In genomic region chr6:143187173-143187908, GRCh38 we compare ENCODE assay signal across 16 cellular contexts.
A peak's percentile ranks its signal among the peaks of the same experiment; 100 is the strongest.
DNase-seq lines count a peak whose midpoint lies in the region; ATAC-seq and TF ChIP-seq lines count a peak whose summit lies in the region.
"Had no signal": no experiment of that assay in that cellular context is flagged by ENCODE, and none has a peak within 500 bp of the region (broad histone marks: within the 10 kb centered on the region; RNA-seq: fewer than 3 reads in every experiment).

No MANE protein-coding gene starts in this region.

- H3K27ac Mint-ChIP-seq in activated CD8-positive, alpha-beta memory T cell treated with anti-CD3 and anti-CD28 coated beads, Interleukin-2, amount 10 ng/mL, durations not matched to agents 7 days and 5 days, result no peak overlapping the region
- H3K27ac Mint-ChIP-seq in stimulated activated memory B cell treated with anti-CD40 and anti-IgM and Interleukin-4, amounts not matched to agents 10 μg/mL and 1 μg/mL and 100 μg/mL, for 72 hours, result no peak overlapping the region

- no peak for ATAC-seq in activated CD8-positive, alpha-beta memory T cell treated with anti-CD3 and anti-CD28 coated beads, Interleukin-2, amount 10 ng/mL, durations not matched to agents 7 days and 5 days
- no peak for ATAC-seq in stimulated activated memory B cell treated with anti-CD40 and anti-IgM and Interleukin-4, amounts not matched to agents 10 μg/mL and 1 μg/mL and 100 μg/mL, for 72 hours
- no peak for ATAC-seq in GM21526 (IDR thresholded peaks at IDR 0.05; ENCODE audit: low FRiP score, unreplicated experiment)

- H3K4me3 Mint-ChIP-seq in activated CD8-positive, alpha-beta memory T cell treated with anti-CD3 and anti-CD28 coated beads, Interleukin-2, amount 10 ng/mL, durations not matched to agents 7 days and 5 days, result no peak overlapping the region
- no peak overlapping the region for H3K4me3 Mint-ChIP-seq in stimulated activated memory B cell treated with anti-CD40 and anti-IgM and Interleukin-4, amounts not matched to agents 10 μg/mL and 1 μg/mL and 100 μg/mL, for 72 hours

- H3K4me1 Mint-ChIP-seq in activated CD8-positive, alpha-beta memory T cell treated with anti-CD3 and anti-CD28 coated beads, Interleukin-2, amount 10 ng/mL, durations not matched to agents 7 days and 5 days, result no peaks in the 10 kb centered on the region
- no peaks in the 10 kb centered on the region for H3K4me1 Mint-ChIP-seq in stimulated activated memory B cell treated with anti-CD40 and anti-IgM and Interleukin-4, amounts not matched to agents 10 μg/mL and 1 μg/mL and 100 μg/mL, for 72 hours

- CTCF ChIA-PET in activated CD8-positive, alpha-beta memory T cell treated with anti-CD3 and anti-CD28 coated beads, Interleukin-2, amount 10 ng/mL, durations not matched to agents 7 days and 5 days (lab: Charles Lee), result interaction anchor here (0.9 kb wide), 1 partner anchor 10 kb away, joined by 3 read pairs; no protein-coding TSS in a partner anchor

- no peak overlapping the region for H3K4me3 ChIP-seq in AG09309 (ENCODE audit: control insufficient read depth, low read depth, low read length)
- H3K4me3 ChIP-seq in choroid plexus epithelial cell (ENCODE audit: low read depth, low read length), result no peak overlapping the region
- H3K4me3 ChIP-seq: PC-9, upper lobe of left lung had no signal

- H3K9me3 Mint-ChIP-seq in activated CD8-positive, alpha-beta memory T cell treated with anti-CD3 and anti-CD28 coated beads, Interleukin-2, amount 10 ng/mL, durations not matched to agents 7 days and 5 days (ENCODE audit: low read depth), result no peaks in the 10 kb centered on the region
- no peaks in the 10 kb centered on the region for H3K9me3 Mint-ChIP-seq in stimulated activated memory B cell treated with anti-CD40 and anti-IgM and Interleukin-4, amounts not matched to agents 10 μg/mL and 1 μg/mL and 100 μg/mL, for 72 hours

- TF ChIP-seq CTCF in AG09309 (IDR thresholded peaks at IDR 0.05; ENCODE audit: control insufficient read depth, insufficient read depth, low read depth, low read length, missing control alignments) (no peak), choroid plexus epithelial cell (conservative IDR thresholded peaks at IDR 0.05; ENCODE audit: low read depth, low read length) (no peak)

- DNase-seq in AG09309 (ENCODE audit: low read depth) (peak; percentile 85), M059J (ENCODE audit: low read depth) (peak; percentile 76), choroid plexus epithelial cell (ENCODE audit: low read depth) (peak; percentile 93), kidney tubule cell (ENCODE audit: low spot score) (peak; percentile 46), NCI-H1436 (lab: John Stamatoyannopoulos, UW) (no peak)
- no peak for DNase-seq in activated CD8-positive, alpha-beta memory T cell treated with anti-CD3 and anti-CD28 coated beads, Interleukin-2, amount 10 ng/mL, durations not matched to agents 7 days and 5 days
- DNase-seq: activated CD4-positive, alpha-beta T cell treated with anti-CD3 and anti-CD28 coated beads for 48 hours; activated T-cell treated with anti-CD3 and anti-CD28 coated beads, Interleukin-2, amount 50 U/mL, for 48 hours; AML-193; aorta; DMS53; stimulated activated CD8-positive, alpha-beta memory T cell treated with anti-CD3 and anti-CD28 coated beads, Interleukin-4, amount 100 ng/mL, for 48 hours; upper lobe of left lung had no signal

- H3K27me3 Mint-ChIP-seq in activated CD8-positive, alpha-beta memory T cell treated with anti-CD3 and anti-CD28 coated beads, Interleukin-2, amount 10 ng/mL, durations not matched to agents 7 days and 5 days, result no peaks in the 10 kb centered on the region
- no peaks in the 10 kb centered on the region for H3K27me3 Mint-ChIP-seq in stimulated activated memory B cell treated with anti-CD40 and anti-IgM and Interleukin-4, amounts not matched to agents 10 μg/mL and 1 μg/mL and 100 μg/mL, for 72 hours

- peaks cover 4% of the 10 kb centered on the region for H3K36me3 Mint-ChIP-seq in activated CD8-positive, alpha-beta memory T cell treated with anti-CD3 and anti-CD28 coated beads, Interleukin-2, amount 10 ng/mL, durations not matched to agents 7 days and 5 days
- peaks cover 60% of the 10 kb centered on the region for H3K36me3 Mint-ChIP-seq in stimulated activated memory B cell treated with anti-CD40 and anti-IgM and Interleukin-4, amounts not matched to agents 10 μg/mL and 1 μg/mL and 100 μg/mL, for 72 hours

Comparison
In these comparisons a context has a peak if more than half of its experiments do, and no peak if none do; other contexts are left out.
1. DNase-seq: peak in AG09309 (single experiment), M059J (single experiment), choroid plexus epithelial cell (single experiment) and kidney tubule cell (single experiment); none in activated CD8-positive, alpha-beta memory T cell treated with anti-CD3 and anti-CD28 coated beads, Interleukin-2, amount 10 ng/mL, durations not matched to agents 7 days and 5 days (single experiment) and NCI-H1436 (single experiment).